ENCODE assay signal across 1 cellular context in the genomic region with DNA sequence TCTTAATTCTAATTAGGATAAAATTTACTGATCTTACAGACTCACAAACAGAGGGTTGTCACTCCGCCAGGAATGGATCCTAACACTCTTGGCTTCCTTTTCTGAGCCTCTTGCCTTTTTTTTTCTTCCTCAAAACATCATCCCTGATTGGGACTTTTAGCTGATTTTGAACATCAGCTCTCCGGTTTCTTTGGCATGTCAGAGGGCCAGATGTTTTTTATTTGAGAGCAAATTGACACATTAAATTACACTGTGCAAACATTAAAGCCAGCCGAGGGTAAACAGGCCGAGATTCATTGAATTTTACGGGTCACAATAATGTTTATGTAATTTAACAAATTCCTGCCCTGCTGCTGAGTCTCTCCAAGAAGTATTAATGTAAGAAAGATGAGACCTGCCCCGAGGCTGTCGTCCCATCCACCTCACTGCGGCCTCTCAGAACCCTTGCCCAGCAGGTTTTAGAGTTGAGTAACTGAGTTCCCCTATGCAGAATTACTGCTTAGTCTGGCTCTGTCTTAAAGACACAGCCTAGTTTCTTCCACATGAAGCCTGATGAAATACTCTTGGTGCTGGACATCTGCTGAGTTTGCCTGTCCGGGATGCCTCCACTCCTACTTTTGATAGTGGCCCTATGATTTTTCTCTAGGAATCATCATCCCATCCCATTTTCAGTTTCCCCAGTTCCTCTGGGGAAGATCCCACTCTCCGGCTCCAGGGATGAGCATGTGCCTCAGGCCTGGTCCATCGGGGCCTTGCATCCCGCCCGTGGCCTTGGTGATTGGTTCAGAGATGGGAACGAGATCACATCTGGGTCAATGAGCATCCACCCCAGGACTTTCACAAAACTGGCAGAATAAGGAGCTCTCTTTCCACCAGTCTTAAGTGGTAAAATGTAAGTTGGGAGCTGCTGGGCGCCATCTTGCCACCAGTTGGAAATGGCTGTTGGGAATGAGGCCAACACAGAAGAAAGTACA.
TF ChIP-seq lines count a peak whose summit lies in the region.

No MANE protein-coding gene starts in this region.

TF ChIP-seq in GM23338, 12 proteins besides CTCF, POLR2A, EP300 and RAD21 (continued from another document):
- TF ChIP-seq, protein P1, sequence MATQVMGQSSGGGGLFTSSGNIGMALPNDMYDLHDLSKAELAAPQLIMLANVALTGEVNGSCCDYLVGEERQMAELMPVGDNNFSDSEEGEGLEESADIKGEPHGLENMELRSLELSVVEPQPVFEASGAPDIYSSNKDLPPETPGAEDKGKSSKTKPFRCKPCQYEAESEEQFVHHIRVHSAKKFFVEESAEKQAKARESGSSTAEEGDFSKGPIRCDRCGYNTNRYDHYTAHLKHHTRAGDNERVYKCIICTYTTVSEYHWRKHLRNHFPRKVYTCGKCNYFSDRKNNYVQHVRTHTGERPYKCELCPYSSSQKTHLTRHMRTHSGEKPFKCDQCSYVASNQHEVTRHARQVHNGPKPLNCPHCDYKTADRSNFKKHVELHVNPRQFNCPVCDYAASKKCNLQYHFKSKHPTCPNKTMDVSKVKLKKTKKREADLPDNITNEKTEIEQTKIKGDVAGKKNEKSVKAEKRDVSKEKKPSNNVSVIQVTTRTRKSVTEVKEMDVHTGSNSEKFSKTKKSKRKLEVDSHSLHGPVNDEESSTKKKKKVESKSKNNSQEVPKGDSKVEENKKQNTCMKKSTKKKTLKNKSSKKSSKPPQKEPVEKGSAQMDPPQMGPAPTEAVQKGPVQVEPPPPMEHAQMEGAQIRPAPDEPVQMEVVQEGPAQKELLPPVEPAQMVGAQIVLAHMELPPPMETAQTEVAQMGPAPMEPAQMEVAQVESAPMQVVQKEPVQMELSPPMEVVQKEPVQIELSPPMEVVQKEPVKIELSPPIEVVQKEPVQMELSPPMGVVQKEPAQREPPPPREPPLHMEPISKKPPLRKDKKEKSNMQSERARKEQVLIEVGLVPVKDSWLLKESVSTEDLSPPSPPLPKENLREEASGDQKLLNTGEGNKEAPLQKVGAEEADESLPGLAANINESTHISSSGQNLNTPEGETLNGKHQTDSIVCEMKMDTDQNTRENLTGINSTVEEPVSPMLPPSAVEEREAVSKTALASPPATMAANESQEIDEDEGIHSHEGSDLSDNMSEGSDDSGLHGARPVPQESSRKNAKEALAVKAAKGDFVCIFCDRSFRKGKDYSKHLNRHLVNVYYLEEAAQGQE (IDR thresholded peaks at IDR 0.05; ENCODE audit: unreplicated experiment) = no peak
- TF ChIP-seq POLR2AphosphoS5 (IDR thresholded peaks at IDR 0.05; ENCODE audit: low read depth) (no peak), CREB1 (CRISPR knock-in tag; IDR thresholded peaks at IDR 0.05; ENCODE audit: low read depth) (no peak), STAT1 (IDR thresholded peaks at IDR 0.05; ENCODE audit: unreplicated experiment) (no peak), EZH2phosphoT487 (IDR thresholded peaks at IDR 0.05; ENCODE audit: unreplicated experiment) (no peak)
TF ChIP-seq in GM23338: peak in this region for 0.
